ENCODE assay signal across 1 cellular context in genomic region chr16:50539053-50539615, GRCh38.
TF ChIP-seq lines count a peak whose summit lies in the region.

No MANE protein-coding gene starts in this region.

TF ChIP-seq in HepG2, 621 proteins besides CTCF, POLR2A, EP300 and RAD21 (continued from another document and continues in another):
- TF ChIP-seq ZBTB7B (CRISPR knock-in tag; IDR thresholded peaks at IDR 0.05) (peak; percentile 92; the same call in 1 of the 2 replicates), MED13 (CRISPR knock-in tag; IDR thresholded peaks at IDR 0.05) (no peak; the same call in none of the 2 replicates), DNMT3B (CRISPR knock-in tag; conservative IDR thresholded peaks at IDR 0.05) (0 out of 2 replicates have a peak, but pooled peaks have one; percentile 52), ZNF639 (CRISPR knock-in tag; conservative IDR thresholded peaks at IDR 0.05) (no peak), HCFC1 (IDR thresholded peaks at IDR 0.05; ENCODE audit: low read depth, low read length) (no peak), ZNF609 (CRISPR knock-in tag; IDR thresholded peaks at IDR 0.05; ENCODE audit: borderline replicate concordance) (peak; percentile 96), FOXA1 (IDR thresholded peaks at IDR 0.05) (peak; percentile 68; the same call in 1 of the 2 replicates), FOXA1 (CRISPR knock-in tag; IDR thresholded peaks at IDR 0.05) (peak; percentile 92), MAFF (IDR thresholded peaks at IDR 0.05; ENCODE audit: low read depth, low read length) (no peak), ZBTB14 (CRISPR knock-in tag; IDR thresholded peaks at IDR 0.05) (no peak), ZBTB39 (CRISPR knock-in tag; IDR thresholded peaks at IDR 0.05) (peak; percentile 57), ZNF788 (CRISPR knock-in tag; IDR thresholded peaks at IDR 0.05; ENCODE audit: borderline replicate concordance) (peak; percentile 89), MED8 (CRISPR knock-in tag; IDR thresholded peaks at IDR 0.05; ENCODE audit: insufficient replicate concordance) (peak; percentile 96), ZIK1 (CRISPR knock-in tag; IDR thresholded peaks at IDR 0.05; ENCODE audit: borderline replicate concordance, low read depth) (no peak), ZNF232 (CRISPR knock-in tag; IDR thresholded peaks at IDR 0.05; ENCODE audit: borderline replicate concordance) (no peak), ZNF337 (CRISPR knock-in tag; IDR thresholded peaks at IDR 0.05; ENCODE audit: borderline replicate concordance, low read depth) (no peak), RXRA (CRISPR knock-in tag; IDR thresholded peaks at IDR 0.05) (peak; percentile 77; the same call in 1 of the 2 replicates), HOXA7 (CRISPR knock-in tag; IDR thresholded peaks at IDR 0.05) (no peak), CERS6 (CRISPR knock-in tag; IDR thresholded peaks at IDR 0.05) (no peak), ZNF564 (CRISPR knock-in tag; IDR thresholded peaks at IDR 0.05) (peak; percentile 82), ZNF629 (CRISPR knock-in tag; conservative IDR thresholded peaks at IDR 0.05) (peak; percentile 28; the same call in 1 of the 2 replicates), ZFP82 (CRISPR knock-in tag; IDR thresholded peaks at IDR 0.05; ENCODE audit: borderline replicate concordance) (no peak), TBL1XR1 (IDR thresholded peaks at IDR 0.05; ENCODE audit: borderline replicate concordance, low read length, partially characterized antibody) (peak; percentile 50), FIP1L1 (IDR thresholded peaks at IDR 0.05; ENCODE audit: borderline replicate concordance, insufficient read depth, low read depth, low read length) (0 out of 2 replicates have a peak, but pooled peaks have one; percentile 74), ELF4 (CRISPR knock-in tag; IDR thresholded peaks at IDR 0.05; ENCODE audit: borderline replicate concordance) (0 out of 2 replicates have a peak, but pooled peaks have one; percentile 17), ZNF317 (CRISPR knock-in tag; IDR thresholded peaks at IDR 0.05) (no peak), BCL6 (CRISPR knock-in tag; IDR thresholded peaks at IDR 0.05) (peak; percentile 79), ZNF280B (CRISPR knock-in tag; IDR thresholded peaks at IDR 0.05; ENCODE audit: borderline replicate concordance) (no peak; the same call in 1 of the 2 replicates), IKZF1 (IDR thresholded peaks at IDR 0.05) (no peak), ZNF891 (CRISPR knock-in tag; IDR thresholded peaks at IDR 0.05) (no peak), BCL3 (CRISPR knock-in tag; IDR thresholded peaks at IDR 0.05) (peak; percentile 36; the same call in 1 of the 2 replicates), ZFP37 (CRISPR knock-in tag; IDR thresholded peaks at IDR 0.05; ENCODE audit: borderline replicate concordance) (no peak), ZNF276 (CRISPR knock-in tag; IDR thresholded peaks at IDR 0.05; ENCODE audit: low read depth) (no peak), ELK4 (CRISPR knock-in tag; IDR thresholded peaks at IDR 0.05; ENCODE audit: borderline replicate concordance) (no peak), ZNF281 (CRISPR knock-in tag; IDR thresholded peaks at IDR 0.05; ENCODE audit: borderline replicate concordance) (peak; percentile 91; the same call in 1 of the 2 replicates), ZNF343 (CRISPR knock-in tag; IDR thresholded peaks at IDR 0.05) (peak; percentile 93), YEATS2 (CRISPR knock-in tag; IDR thresholded peaks at IDR 0.05; ENCODE audit: borderline replicate concordance) (peak; percentile 37; the same call in 1 of the 2 replicates), SMARCE1 (IDR thresholded peaks at IDR 0.05; ENCODE audit: borderline replicate concordance) (no peak)
